In genomic region chr3:138307896-138308295, GRCh38 we compare ENCODE assay signal across 35 cellular contexts. TPM values are rescaled to one million over a fixed set of nuclear protein-coding genes. Genes with fewer than 3 reads are reported as not detected.
"Had no signal": no experiment of that assay in that cellular context is flagged by ENCODE, and none has a peak within 500 bp of the region (broad histone marks: within the 10 kb centered on the region; RNA-seq: fewer than 3 reads in every experiment).

No MANE protein-coding gene starts in this region.

- H3K27ac ChIP-seq: brain microvascular endothelial cell, coronary artery, dorsolateral prefrontal cortex, foreskin keratinocyte, gastrocnemius medialis, heart left ventricle, VCaP had no signal

- ATAC-seq: activated CD4-positive, CD25-positive, alpha-beta regulatory T cell treated with anti-CD3 and anti-CD28 coated beads, Interleukin-2, amount 50 U/mL, for 24 hours; esophagus mucosa; foreskin keratinocyte; gastrocnemius medialis; heart left ventricle; WTC11 had no signal

- H3K27me3 ChIP-seq: brain microvascular endothelial cell, dorsolateral prefrontal cortex, foreskin keratinocyte, gastrocnemius medialis had no signal

- H3K4me3 Mint-ChIP-seq: activated naive CD4-positive, alpha-beta T cell treated with anti-CD3 and anti-CD28 coated beads for 36 hours; activated naive CD4-positive, alpha-beta T cell treated with anti-CD3 and anti-CD28 coated beads, Interleukin-2, amount 50 U/mL, for 24 hours; activated T-cell treated with anti-CD3 and anti-CD28 coated beads, Interleukin-2, amount 50 U/mL, for 24 hours; activated T-helper 1 cell treated with anti-CD3 and anti-CD28 coated beads, Interleukin-12 subunit alpha, Interleukin-12 subunit beta, Interleukin-2, Interleukin-4 antibody, amounts not matched to agents 30 ng/mL and 10 ng/mL and 1 ng/mL, durations not matched to agents 14 hours and 24 hours and 36 hours; central memory CD8-positive, alpha-beta T cell; dendritic cell treated with granulocyte-macrophage colony-stimulating factor and Interleukin-4, amounts not matched to agents 40 ng/mL and 50 ng/mL, for 4 days; endodermal cell; WTC11 had no signal

- FAIRE-seq: astrocyte, bronchial epithelial cell, TTC549 had no signal

- DNase-seq: activated CD4-positive, alpha-beta T cell treated with anti-CD3 and anti-CD28 coated beads for 48 hours; activated CD4-positive, alpha-beta T cell treated with anti-CD3 and anti-CD28 coated beads, Interleukin-2, amount 50 U/mL, for 1 hour; activated CD4-positive, alpha-beta T cell treated with anti-CD3 and anti-CD28 coated beads, Interleukin-2, amount 50 U/mL, for 48 hours; activated CD8-positive, alpha-beta memory T cell treated with anti-CD3 and anti-CD28 coated beads, Interleukin-2, amount 50 U/mL, for 48 hours; activated effector memory CD4-positive, alpha-beta T cell treated with anti-CD3 and anti-CD28 coated beads, Interleukin-2, amount 50 U/mL, for 16 hours; activated naive CD4-positive, alpha-beta T cell treated with anti-CD3 and anti-CD28 coated beads for 36 hours; activated T-cell treated with anti-CD3 and anti-CD28 coated beads for 4 hours; activated T-cell treated with anti-CD3 and anti-CD28 coated beads, Interleukin-2, amount 50 U/mL, for 24 hours; amniotic stem cell; anterior cingulate cortex; brain microvascular endothelial cell; dorsolateral prefrontal cortex; effector memory CD4-positive, alpha-beta T cell; endodermal cell; foreskin keratinocyte; gastrocnemius medialis; glutamatergic neuron; heart left ventricle; T-helper 2 cell had no signal

- H3K27ac Mint-ChIP-seq: activated naive CD4-positive, alpha-beta T cell treated with anti-CD3 and anti-CD28 coated beads for 36 hours; activated naive CD4-positive, alpha-beta T cell treated with anti-CD3 and anti-CD28 coated beads, Interleukin-2, amount 50 U/mL, for 24 hours; activated T-cell treated with anti-CD3 and anti-CD28 coated beads, Interleukin-2, amount 50 U/mL, for 24 hours; activated T-helper 1 cell treated with anti-CD3 and anti-CD28 coated beads, Interleukin-12 subunit alpha, Interleukin-12 subunit beta, Interleukin-2, Interleukin-4 antibody, amounts not matched to agents 30 ng/mL and 10 ng/mL and 1 ng/mL, durations not matched to agents 14 hours and 24 hours and 36 hours; activated T-helper 2 cell treated with anti-CD3 and anti-CD28 coated beads, Interferon-gamma antibody, Interleukin-2, Interleukin-4, amounts not matched to agents 10 μg/mL and 5 μg/mL and 100 μg/mL, durations not matched to agents 14 hours and 24 hours and 36 hours; dendritic cell treated with granulocyte-macrophage colony-stimulating factor and Interleukin-4, amounts not matched to agents 40 ng/mL and 50 ng/mL, for 4 days; endodermal cell; WTC11 had no signal

- H3K4me1 Mint-ChIP-seq: activated naive CD4-positive, alpha-beta T cell treated with anti-CD3 and anti-CD28 coated beads, Interleukin-2, amount 50 U/mL, for 24 hours; central memory CD8-positive, alpha-beta T cell; endodermal cell; WTC11 had no signal

- H3K4me1 ChIP-seq: foreskin keratinocyte, gastrocnemius medialis, heart left ventricle had no signal

- H3K36me3 ChIP-seq: brain microvascular endothelial cell, gastrocnemius medialis, heart left ventricle had no signal

- H3K27me3 Mint-ChIP-seq: activated naive CD4-positive, alpha-beta T cell treated with anti-CD3 and anti-CD28 coated beads, Interleukin-2, amount 50 U/mL, for 24 hours; activated T-cell treated with anti-CD3 and anti-CD28 coated beads, Interleukin-2, amount 50 U/mL, for 24 hours had no signal

- H3K4me3 ChIP-seq: coronary artery, dorsolateral prefrontal cortex, gastrocnemius medialis, heart left ventricle had no signal

RNA-seq across cellular contexts. Expression of gene NME9, which starts 21.8 kb away (rescaled TPM):
- total RNA-seq: activated T-helper 1 cell treated with anti-CD3 and anti-CD28 coated beads, Interleukin-12 subunit alpha, Interleukin-12 subunit beta, Interleukin-2, Interleukin-4 antibody, amounts not matched to agents 30 ng/mL and 10 ng/mL and 1 ng/mL, durations not matched to agents 14 hours and 24 hours and 36 hours; bronchial epithelial cell; cardiac septum; epithelial cell of proximal tubule; esophagus mucosa; foreskin keratinocyte; heart left ventricle; T-helper 1 cell treated with Interleukin-12 subunit alpha and Interleukin-12 subunit beta and Interleukin-4 antibody, amounts not matched to agents 30 ng/mL and 1 ng/mL, for 36 hours; WTC11 had no signal
- polyA plus RNA-seq: foreskin keratinocyte, heart left ventricle had no signal

RNA-seq across cellular contexts. Expression of gene MRAS, which starts 40.5 kb away (rescaled TPM):
- total RNA-seq: activated T-helper 2 cell treated with anti-CD3 and anti-CD28 coated beads, Interferon-gamma antibody, Interleukin-2, Interleukin-4, amounts not matched to agents 10 μg/mL and 5 μg/mL and 100 μg/mL, durations not matched to agents 14 hours and 24 hours and 36 hours; T-helper 1 cell treated with Interleukin-12 subunit alpha and Interleukin-12 subunit beta and Interleukin-4 antibody, amounts not matched to agents 30 ng/mL and 1 ng/mL, for 36 hours had no signal
